Comparison of ENCODE assay signal across 35 cellular contexts in genomic region chr1:12215562-12215961, GRCh38. TPM values are rescaled to one million over a fixed set of nuclear protein-coding genes. Genes with fewer than 3 reads are reported as not detected.
"Had no signal": no experiment of that assay in that cellular context is flagged by ENCODE, and none has a peak within 500 bp of the region (broad histone marks: within the 10 kb centered on the region; RNA-seq: fewer than 3 reads in every experiment).

No MANE protein-coding gene starts in this region.

- H3K4me3 ChIP-seq: ascending aorta, cardiac muscle cell, MG63 had no signal

- ATAC-seq: activated CD8-positive, alpha-beta memory T cell treated with anti-CD3 and anti-CD28 coated beads, Interleukin-2, amount 10 ng/mL, durations not matched to agents 7 days and 5 days; activated T-helper 17 cell treated with anti-CD3 and anti-CD28 coated beads, Interleukin-2, amount 50 U/mL, for 72 hours had no signal

- H3K9me3 ChIP-seq: MG63 had no signal

- H3K4me1 ChIP-seq: ascending aorta had no signal

- H3K27ac ChIP-seq: ascending aorta, cardiac muscle cell, VCaP had no signal

- H3K27me3 Mint-ChIP-seq: activated B cell treated with CpG ODN at 0.5 μM for 24 hours; activated CD4-positive, alpha-beta memory T cell treated with anti-CD3 and anti-CD28 coated beads for 36 hours; activated T-helper 17 cell treated with anti-CD3 and anti-CD28 coated beads, Interleukin-2, amount 50 U/mL, for 72 hours; central memory CD8-positive, alpha-beta T cell had no signal

- H3K36me3 ChIP-seq: ascending aorta, cardiac muscle cell, MG63 had no signal

- DNase-seq: activated B cell treated with CpG ODN at 0.5 μM for 24 hours; activated CD4-positive, alpha-beta memory T cell treated with anti-CD3 and anti-CD28 coated beads for 36 hours; activated CD4-positive, alpha-beta T cell treated with anti-CD3 and anti-CD28 coated beads for 4 hours; activated CD4-positive, alpha-beta T cell treated with anti-CD3 and anti-CD28 coated beads, Interleukin-2, amount 50 U/mL, for 1 hour; activated CD4-positive, CD25-positive, alpha-beta regulatory T cell treated with anti-CD3 and anti-CD28 coated beads, Interleukin-2, amount 50 U/mL, for 72 hours; activated CD8-positive, alpha-beta memory T cell treated with anti-CD3 and anti-CD28 coated beads for 24 hours; activated CD8-positive, alpha-beta memory T cell treated with anti-CD3 and anti-CD28 coated beads, Interleukin-2, amount 10 ng/mL, durations not matched to agents 7 days and 5 days; activated CD8-positive, alpha-beta memory T cell treated with anti-CD3 and anti-CD28 coated beads, Interleukin-2, amount 50 U/mL, for 48 hours; activated effector memory CD4-positive, alpha-beta T cell treated with anti-CD3 and anti-CD28 coated beads, Interleukin-2, amount 50 U/mL, for 16 hours; activated naive CD4-positive, alpha-beta T cell; activated naive CD4-positive, alpha-beta T cell treated with anti-CD3 and anti-CD28 coated beads, Interleukin-2, amount 50 U/mL, for 16 hours; activated naive CD8-positive, alpha-beta T cell treated with anti-CD3 and anti-CD28 coated beads, Interleukin-2, amount 10 ng/mL, durations not matched to agents 7 days and 5 days; activated T-cell treated with anti-CD3 and anti-CD28 coated beads, Interleukin-2, amount 50 U/mL, for 48 hours; amygdala; Kasumi-1; KG1; MG63; NCI-H1048; NCI-H1436 treated with DMSO at 0.1 percent for 48 hours; NCI-H1694 treated with DMSO at 0.1 percent for 48 hours; NCI-H2029; NCI-H510A; NCI-H526; NCI-H748 treated with DMSO at 0.1 percent for 48 hours; Right ventricle myocardium superior; SW 1271; T-helper 1 cell; T-helper 2 cell; T-helper 9 cell had no signal

- H3K27ac Mint-ChIP-seq: activated B cell treated with CpG ODN at 0.5 μM for 24 hours; activated CD4-positive, alpha-beta memory T cell treated with anti-CD3 and anti-CD28 coated beads for 36 hours; activated CD8-positive, alpha-beta memory T cell treated with anti-CD3 and anti-CD28 coated beads, Interleukin-2, amount 10 ng/mL, durations not matched to agents 7 days and 5 days; activated naive CD8-positive, alpha-beta T cell treated with anti-CD3 and anti-CD28 coated beads, Interleukin-2, amount 10 ng/mL, durations not matched to agents 7 days and 5 days had no signal

- H3K36me3 Mint-ChIP-seq: activated CD4-positive, alpha-beta memory T cell treated with anti-CD3 and anti-CD28 coated beads for 36 hours; activated CD8-positive, alpha-beta memory T cell treated with anti-CD3 and anti-CD28 coated beads, Interleukin-2, amount 10 ng/mL, durations not matched to agents 7 days and 5 days; activated naive CD8-positive, alpha-beta T cell treated with anti-CD3 and anti-CD28 coated beads, Interleukin-2, amount 10 ng/mL, durations not matched to agents 7 days and 5 days had no signal

- H3K27me3 ChIP-seq: ascending aorta, cardiac muscle cell, MG63 had no signal

- H3K9me3 Mint-ChIP-seq: activated B cell treated with CpG ODN at 0.5 μM for 24 hours; activated CD4-positive, alpha-beta memory T cell treated with anti-CD3 and anti-CD28 coated beads for 36 hours; activated naive CD8-positive, alpha-beta T cell treated with anti-CD3 and anti-CD28 coated beads, Interleukin-2, amount 10 ng/mL, durations not matched to agents 7 days and 5 days; activated T-helper 17 cell treated with anti-CD3 and anti-CD28 coated beads, Interleukin-2, amount 50 U/mL, for 72 hours; central memory CD8-positive, alpha-beta T cell had no signal

- H3K4me3 Mint-ChIP-seq: activated B cell treated with CpG ODN at 0.5 μM for 24 hours; activated CD4-positive, alpha-beta memory T cell treated with anti-CD3 and anti-CD28 coated beads for 36 hours; activated CD8-positive, alpha-beta memory T cell treated with anti-CD3 and anti-CD28 coated beads, Interleukin-2, amount 10 ng/mL, durations not matched to agents 7 days and 5 days; activated naive CD8-positive, alpha-beta T cell treated with anti-CD3 and anti-CD28 coated beads, Interleukin-2, amount 10 ng/mL, durations not matched to agents 7 days and 5 days; activated T-helper 17 cell treated with anti-CD3 and anti-CD28 coated beads, Interleukin-2, amount 50 U/mL, for 72 hours; central memory CD8-positive, alpha-beta T cell had no signal

RNA-seq across cellular contexts. Expression of gene TNFRSF1B, which starts 48.8 kb away (rescaled TPM):
- total RNA-seq: OCI-LY7 had no signal
- polyA plus RNA-seq: cardiac muscle cell had no signal
